In genomic region chr9:100111235-100111634, GRCh38 we compare ENCODE assay signal across 9 cellular contexts. TPM values are rescaled to one million over a fixed set of nuclear protein-coding genes. Genes with fewer than 3 reads are reported as not detected.
DNase-seq lines count a peak whose midpoint lies in the region; ATAC-seq and TF ChIP-seq lines count a peak whose summit lies in the region.
"Had no signal": no experiment of that assay in that cellular context is flagged by ENCODE, and none has a peak within 500 bp of the region (broad histone marks: within the 10 kb centered on the region; RNA-seq: fewer than 3 reads in every experiment).

No MANE protein-coding gene starts in this region.

- H3K9me3 Mint-ChIP-seq in activated naive CD4-positive, alpha-beta T cell treated with anti-CD3 and anti-CD28 coated beads, Interleukin-2, amount 50 U/mL, for 72 hours = no peaks in the 10 kb centered on the region

- no peak for TF ChIP-seq CTCF in fibroblast of villous mesenchyme (IDR thresholded peaks at IDR 0.05; ENCODE audit: insufficient read depth, low read depth, low read length)

- DNase-seq in GM03348 (ENCODE audit: low spot score) = peak; percentile 82
- peak; percentile 99 for DNase-seq in RPMI7951 (ENCODE audit: low read depth)
- peak; percentile 97 for DNase-seq in fibroblast of villous mesenchyme (ENCODE audit: low read depth)
- peak; percentile 96 for DNase-seq in posterior vena cava (ENCODE audit: low spot score)
- DNase-seq in activated naive CD4-positive, alpha-beta T cell treated with anti-CD3 and anti-CD28 coated beads, Interleukin-2, amount 50 U/mL, for 72 hours (ENCODE audit: low spot score in 2 of 2) = no peak
- DNase-seq in HUDEP-2 (lab: John Stamatoyannopoulos, UW; ENCODE audit: unreplicated experiment in 76 of 76) = no peak
- DNase-seq: trophoblast cell had no signal

- H3K36me3 Mint-ChIP-seq in activated naive CD4-positive, alpha-beta T cell treated with anti-CD3 and anti-CD28 coated beads, Interleukin-2, amount 50 U/mL, for 72 hours = peaks cover 0 to 4% of the 10 kb centered on the region in 2 donors

- H3K4me3 ChIP-seq in fibroblast of villous mesenchyme (ENCODE audit: low read depth, low read length) = no peak overlapping the region

- no peak overlapping the region for H3K27ac Mint-ChIP-seq in activated naive CD4-positive, alpha-beta T cell treated with anti-CD3 and anti-CD28 coated beads, Interleukin-2, amount 50 U/mL, for 72 hours

- ATAC-seq in GM21717 (IDR thresholded peaks at IDR 0.05; ENCODE audit: unreplicated experiment) (no peak), GM18867 (IDR thresholded peaks at IDR 0.05; ENCODE audit: unreplicated experiment) (no peak)
- ATAC-seq in activated naive CD4-positive, alpha-beta T cell treated with anti-CD3 and anti-CD28 coated beads, Interleukin-2, amount 50 U/mL, for 72 hours = no peak

- intact Hi-C loops in posterior vena cava (cut with DNase I) = no loop called here

RNA-seq across cellular contexts. Expression of gene INVS, which starts 12.2 kb away (rescaled TPM):
- total RNA-seq in RPMI7951 (2014; rRNA removed; shearing (Covaris generic)) = 15.0 and 19.6 TPM in 2 replicates
- total RNA-seq in fibroblast of villous mesenchyme = 25.8 and 37.1 TPM in 2 replicates
- 10 to 100 TPM; 19.5 to 19.7 TPM for total RNA-seq in posterior vena cava
- total RNA-seq in activated naive CD4-positive, alpha-beta T cell treated with anti-CD3 and anti-CD28 coated beads, Interleukin-2, amount 50 U/mL, for 72 hours = 10 to 100 TPM in 1 of 2 donors, 1 to 10 TPM in 1; 9.1 to 15.9 TPM

RNA-seq across cellular contexts. Expression of gene ERP44, which starts 12.4 kb away (rescaled TPM):
- total RNA-seq in RPMI7951 (2014; rRNA removed; shearing (Covaris generic)) = 27.5 and 32.7 TPM in 2 replicates
- 12.2 and 22.0 TPM in 2 replicates for total RNA-seq in fibroblast of villous mesenchyme
- 10 to 100 TPM; 18.5 TPM for total RNA-seq in posterior vena cava
- 10 to 100 TPM; 10.7 to 11.5 TPM for total RNA-seq in activated naive CD4-positive, alpha-beta T cell treated with anti-CD3 and anti-CD28 coated beads, Interleukin-2, amount 50 U/mL, for 72 hours

Comparison
In these comparisons a context has a peak if more than half of its experiments do, and no peak if none do; other contexts are left out.
1. DNase-seq: peak in GM03348 (single experiment), RPMI7951 (single experiment), fibroblast of villous mesenchyme (single experiment) and posterior vena cava (single experiment); none in activated naive CD4-positive, alpha-beta T cell treated with anti-CD3 and anti-CD28 coated beads, Interleukin-2, amount 50 U/mL, for 72 hours (0 of 2) and HUDEP-2 (0 of 76).